ENCODE assay signal across 22 cellular contexts in genomic region chr20:63742381-63743024, GRCh38. TPM values are rescaled to one million over a fixed set of nuclear protein-coding genes. Genes with fewer than 3 reads are reported as not detected.
A peak's percentile ranks its signal among the peaks of the same experiment; 100 is the strongest.
DNase-seq lines count a peak whose midpoint lies in the region; ATAC-seq and TF ChIP-seq lines count a peak whose summit lies in the region.
"Had no signal": no experiment of that assay in that cellular context is flagged by ENCODE, and none has a peak within 500 bp of the region (broad histone marks: within the 10 kb centered on the region; RNA-seq: fewer than 3 reads in every experiment).

No MANE protein-coding gene starts in this region.

- WGBS in endodermal cell (ENCODE audit: insufficient coverage in 1 of 2, insufficient read length in 1 of 2), 2 experiments: 93 to 94% methylated on average over 19 to 37 of the region's 37 CpGs

- H3K27ac ChIP-seq in HCT116 (ENCODE audit: low read depth, low read length): peak overlapping the region; percentile 96; the same call in 1 of the 2 replicates
- no peak overlapping the region for H3K27ac ChIP-seq in endodermal cell (ENCODE audit: low read depth, low read length)
- H3K27ac ChIP-seq: parathyroid adenoma had no signal

- no peak overlapping the region for H3K4me3 Mint-ChIP-seq in endodermal cell
- no peak overlapping the region for H3K4me3 Mint-ChIP-seq in stimulated activated effector memory CD8-positive, alpha-beta T cell treated with anti-CD3 and anti-CD28 coated beads, Interleukin-12 subunit alpha, Interleukin-12 subunit beta, amount 100 ng/mL, for 72 hours

- no peak overlapping the region for H3K27ac Mint-ChIP-seq in endodermal cell
- H3K27ac Mint-ChIP-seq in stimulated activated effector memory CD8-positive, alpha-beta T cell treated with anti-CD3 and anti-CD28 coated beads, Interleukin-12 subunit alpha, Interleukin-12 subunit beta, amount 100 ng/mL, for 72 hours: no peak overlapping the region
- H3K27ac Mint-ChIP-seq: activated CD4-positive, alpha-beta T cell treated with anti-CD3 and anti-CD28 coated beads, Interleukin-2, amount 10 ng/mL, durations not matched to agents 24 days and 14 days; naive B cell had no signal

- DNase-seq in HCT116 (ENCODE audit: low read depth, low spot score) (no peak), endodermal cell (peak; percentile 45), sciatic nerve (ENCODE audit: low spot score) (peak; percentile 66)
- no peak for DNase-seq in stimulated activated effector memory CD8-positive, alpha-beta T cell treated with anti-CD3 and anti-CD28 coated beads, Interleukin-12 subunit alpha, Interleukin-12 subunit beta, amount 100 ng/mL, for 72 hours (ENCODE audit: low spot score in 2 of 2)
- DNase-seq: activated CD4-positive, alpha-beta T cell treated with anti-CD3 and anti-CD28 coated beads, Interleukin-2, amount 10 ng/mL, durations not matched to agents 24 days and 14 days; amniotic stem cell; Caco-2; central memory CD4-positive, alpha-beta T cell; effector CD4-positive, alpha-beta T cell; esophagus squamous epithelium; KG1; MV-4-11; naive B cell; NCI-H1930; NCI-H446; NK-92 treated with Interleukin-12 subunit alpha and Interleukin-12 subunit beta, amount 100 ng/mL, for 24 hours; small intestine; stimulated activated CD4-positive, alpha-beta T cell treated with anti-CD3 and anti-CD28 coated beads, Interleukin-4, amount 100 ng/mL, for 4 hours; uterus had no signal

- H3K27me3 Mint-ChIP-seq in endodermal cell (ENCODE audit: insufficient read depth): no peaks in the 10 kb centered on the region
- H3K27me3 Mint-ChIP-seq: activated CD4-positive, alpha-beta T cell treated with anti-CD3 and anti-CD28 coated beads, Interleukin-2, amount 10 ng/mL, durations not matched to agents 24 days and 14 days; naive B cell had no signal

- H3K36me3 ChIP-seq in HCT116 (ENCODE audit: control insufficient read depth in 1 of 2, insufficient read depth in 2 of 2, low read length in 2 of 2): peaks cover 3 to 23% of the 10 kb centered on the region in 2 experiments; a peak in 2 of 4 replicates
- H3K36me3 ChIP-seq in endodermal cell (ENCODE audit: control insufficient read depth, insufficient read depth, low read length): peaks cover 29% of the 10 kb centered on the region
- H3K36me3 ChIP-seq: uterus had no signal

- H3K4me1 ChIP-seq in HCT116 (ENCODE audit: control insufficient read depth in 1 of 2, insufficient read depth in 2 of 2, low read length in 2 of 2) (peaks cover 10 to 28% of the 10 kb centered on the region in 2 experiments; a peak in 3 of 4 replicates), endodermal cell (ENCODE audit: control insufficient read depth, insufficient read depth, low read length) (peaks cover 8% of the 10 kb centered on the region)

- no peak for TF ChIP-seq CTCF in HCT116 (IDR thresholded peaks at IDR 0.05 in 2 of 3, conservative IDR thresholded peaks at IDR 0.05 in 1 of 3; ENCODE audit: borderline replicate concordance in 1 of 3, insufficient read depth in 1 of 3, low read depth in 2 of 3, low read length in 2 of 3)
- no peak for TF ChIP-seq CTCF in endodermal cell (conservative IDR thresholded peaks at IDR 0.05)

- no peak overlapping the region for H3K4me3 ChIP-seq in HCT116 (replicated peaks in 1 of 2; ENCODE audit: low read depth in 1 of 2, low read length in 2 of 2)
- H3K4me3 ChIP-seq in endodermal cell (ENCODE audit: low read length): no peak overlapping the region
- H3K4me3 ChIP-seq: uterus had no signal

- H3K9me3 ChIP-seq in HCT116 (ENCODE audit: control insufficient read depth in 1 of 2, insufficient read depth in 1 of 2, low read depth in 1 of 2, low read length in 2 of 2) (no peaks in the 10 kb centered on the region), endodermal cell (ENCODE audit: control insufficient read depth, low read length) (no peaks in the 10 kb centered on the region)
- H3K9me3 ChIP-seq: Caco-2, esophagus squamous epithelium, heart left ventricle, uterus had no signal

- H3K79me2 ChIP-seq in HCT116 (ENCODE audit: insufficient read depth, low read length): peaks cover 18% of the 10 kb centered on the region
- H3K79me2 ChIP-seq: parathyroid adenoma had no signal

- no peaks in the 10 kb centered on the region for H3K4me1 Mint-ChIP-seq in endodermal cell
- H3K4me1 Mint-ChIP-seq in stimulated activated effector memory CD8-positive, alpha-beta T cell treated with anti-CD3 and anti-CD28 coated beads, Interleukin-12 subunit alpha, Interleukin-12 subunit beta, amount 100 ng/mL, for 72 hours: no peaks in the 10 kb centered on the region

- BruUV-seq in HCT116 (replicated peaks; lab: Mats Ljungman, UMichigan): no TSS peak

- no peak overlapping the region for H3K4me2 ChIP-seq in HCT116 (ENCODE audit: low read length)

- H4K20me1 ChIP-seq in HCT116 (ENCODE audit: insufficient read depth): no peaks in the 10 kb centered on the region

- POLR2A ChIA-PET in HCT116 (lab: Charles Lee): no interaction called here

- H3K27me3 ChIP-seq in HCT116 (ENCODE audit: insufficient read depth, low read length): no peaks in the 10 kb centered on the region
- H3K27me3 ChIP-seq in endodermal cell (ENCODE audit: control insufficient read depth, insufficient read depth, low read length, poor library complexity, severe bottlenecking): no peaks in the 10 kb centered on the region
- H3K27me3 ChIP-seq: esophagus squamous epithelium, heart left ventricle, uterus had no signal

- no peak for ATAC-seq in HCT116
- no peak for ATAC-seq in sciatic nerve
- no peak for ATAC-seq in GM21619 (IDR thresholded peaks at IDR 0.05; ENCODE audit: unreplicated experiment)
- ATAC-seq in stimulated activated effector memory CD8-positive, alpha-beta T cell treated with anti-CD3 and anti-CD28 coated beads, Interleukin-12 subunit alpha, Interleukin-12 subunit beta, amount 100 ng/mL, for 72 hours: no peak
- ATAC-seq: heart left ventricle had no signal

- peaks cover 14% of the 10 kb centered on the region for H3K36me3 Mint-ChIP-seq in endodermal cell (ENCODE audit: low read depth)
- peaks cover 17% of the 10 kb centered on the region for H3K36me3 Mint-ChIP-seq in stimulated activated effector memory CD8-positive, alpha-beta T cell treated with anti-CD3 and anti-CD28 coated beads, Interleukin-12 subunit alpha, Interleukin-12 subunit beta, amount 100 ng/mL, for 72 hours
- H3K36me3 Mint-ChIP-seq: naive B cell had no signal

- RAD21 ChIA-PET in HCT116 (lab: Charles Lee; ENCODE audit: low non-redundant PET in 1 of 2, low total read pairs in 2 of 2, uncharacterized antibody in 2 of 2, unreplicated experiment in 2 of 2): no interaction called here

- intact Hi-C loops in HCT116 (cut with micrococcal nuclease): no loop called here
- intact Hi-C loops in sciatic nerve (cut with DNase I): loop anchor here (10.0 kb wide), 1 partner anchor 78 kb away; no protein-coding TSS in a partner anchor

- no peak overlapping the region for H2AFZ ChIP-seq in HCT116 (ENCODE audit: low read depth, low read length, poor library complexity, severe bottlenecking)
- H2AFZ ChIP-seq: parathyroid adenoma had no signal

- CTCF ChIA-PET in HCT116 (lab: Charles Lee): no interaction called here

- no peaks in the 10 kb centered on the region for H3K9me3 Mint-ChIP-seq in endodermal cell
- no peaks in the 10 kb centered on the region for H3K9me3 Mint-ChIP-seq in stimulated activated effector memory CD8-positive, alpha-beta T cell treated with anti-CD3 and anti-CD28 coated beads, Interleukin-12 subunit alpha, Interleukin-12 subunit beta, amount 100 ng/mL, for 72 hours
- H3K9me3 Mint-ChIP-seq: activated CD4-positive, alpha-beta T cell treated with anti-CD3 and anti-CD28 coated beads, Interleukin-2, amount 10 ng/mL, durations not matched to agents 24 days and 14 days; naive B cell had no signal

- no peak for TF ChIP-seq POLR2A in HCT116 (IDR thresholded peaks at IDR 0.05; ENCODE audit: borderline replicate concordance, extremely low read depth, insufficient read depth, insufficient read length)

- no peak for TF ChIP-seq RAD21 in HCT116 (IDR thresholded peaks at IDR 0.05; ENCODE audit: low read depth)

- H3K9me2 ChIP-seq in HCT116 (ENCODE audit: insufficient read depth): no peaks in the 10 kb centered on the region

- no peak overlapping the region for H3K9ac ChIP-seq in HCT116 (ENCODE audit: low read length)
- H3K9ac ChIP-seq in endodermal cell (ENCODE audit: extremely low read depth, low read length, poor library complexity, severe bottlenecking): no peak overlapping the region
- H3K9ac ChIP-seq: parathyroid adenoma had no signal

TF ChIP-seq in HCT116, 20 proteins besides CTCF, POLR2A, EP300 and RAD21 (continues in another document):
- TF ChIP-seq ELF1 (IDR thresholded peaks at IDR 0.05; ENCODE audit: borderline replicate concordance, low read depth): no peak
- TF ChIP-seq YY1 (IDR thresholded peaks at IDR 0.05; ENCODE audit: extremely low read depth, insufficient replicate concordance, low read depth, low read length): no peak
- TF ChIP-seq CBX3 (IDR thresholded peaks at IDR 0.05; ENCODE audit: low read depth): no peak
- no peak for TF ChIP-seq SP1 (IDR thresholded peaks at IDR 0.05; ENCODE audit: low read depth)
- TF ChIP-seq JUND (IDR thresholded peaks at IDR 0.05): no peak
- TF ChIP-seq EZH2 (IDR thresholded peaks at IDR 0.05): no peak
- TF ChIP-seq POLR2AphosphoS5 (IDR thresholded peaks at IDR 0.05; ENCODE audit: low read depth, low read length): no peak
- no peak for TF ChIP-seq FOSL1 (IDR thresholded peaks at IDR 0.05; ENCODE audit: low read depth)

RNA-seq across cellular contexts. Expression of gene SLC2A4RG, which starts 2.9 kb away (rescaled TPM):
- total RNA-seq in HCT116 (2021; ENCODE audit: unreplicated experiment) (121 TPM), endodermal cell (100 to 1,000 TPM in 1 of 2 donors, 10 to 100 TPM in 1; 69.3 to 108 TPM), sciatic nerve (73.0 TPM)
- polyA plus RNA-seq in HCT116 (2012): 69.7 and 77.1 TPM in 2 replicates
- 89.4 TPM for polyA plus RNA-seq in endodermal cell (2013, experiment 1 of 2)
- polyA plus RNA-seq in endodermal cell (2013, experiment 2 of 2): 77.8 TPM

RNA-seq across cellular contexts. Expression of gene LIME1, which starts 6.0 kb away (rescaled TPM):
- total RNA-seq in HCT116 (2021; ENCODE audit: unreplicated experiment) (27.4 TPM), endodermal cell (10 to 100 TPM in 1 of 2 donors, 1 to 10 TPM in 1; 7.6 to 10.1 TPM), sciatic nerve (8.1 TPM)
- polyA plus RNA-seq in HCT116 (2012): 20.3 and 24.1 TPM in 2 replicates
- polyA plus RNA-seq in endodermal cell (2013, experiment 1 of 2): 10.0 TPM
- polyA plus RNA-seq in endodermal cell (2013, experiment 2 of 2): 9.6 TPM

RNA-seq across cellular contexts. Expression of gene ZGPAT, which starts 34.7 kb away (rescaled TPM):
- total RNA-seq in HCT116 (2021; ENCODE audit: unreplicated experiment): 30.6 TPM
- polyA plus RNA-seq in HCT116 (2012): 18.5 and 21.0 TPM in 2 replicates
- 10 to 100 TPM; 28.8 to 29.5 TPM for total RNA-seq in endodermal cell
- 20.8 TPM for polyA plus RNA-seq in endodermal cell (2013, experiment 1 of 2)
- polyA plus RNA-seq in endodermal cell (2013, experiment 2 of 2): 22.4 TPM
- 23.8 TPM for total RNA-seq in sciatic nerve

RNA-seq across cellular contexts. Expression of gene ARFRP1, which starts 34.7 kb away (rescaled TPM):
- total RNA-seq in HCT116 (2021; ENCODE audit: unreplicated experiment): 53.7 TPM
- polyA plus RNA-seq in HCT116 (2012): 36.3 and 39.8 TPM in 2 replicates
- total RNA-seq in endodermal cell: 10 to 100 TPM; 41.6 to 46.2 TPM
- polyA plus RNA-seq in endodermal cell (2013, experiment 1 of 2): 17.2 TPM
- 13.7 TPM for polyA plus RNA-seq in endodermal cell (2013, experiment 2 of 2)
- 49.1 TPM for total RNA-seq in sciatic nerve

RNA-seq across cellular contexts. Expression of gene TNFRSF6B, which starts 46.1 kb away (rescaled TPM):
- total RNA-seq in HCT116 (2021; ENCODE audit: unreplicated experiment) (147 TPM), endodermal cell (not detected), sciatic nerve (6.1 TPM)
- 342 and 380 TPM in 2 replicates for polyA plus RNA-seq in HCT116 (2012)
- polyA plus RNA-seq in endodermal cell (2013, experiment 1 of 2): 2.0 TPM
- 1.1 TPM for polyA plus RNA-seq in endodermal cell (2013, experiment 2 of 2)
- total RNA-seq: activated CD4-positive, alpha-beta T cell treated with anti-CD3 and anti-CD28 coated beads, Interleukin-2, amount 10 ng/mL, durations not matched to agents 24 days and 14 days; Caco-2 had no signal

Comparison
In these comparisons a context has a peak if more than half of its experiments do, and no peak if none do; other contexts are left out.
1. DNase-seq: peak in endodermal cell (single experiment) and sciatic nerve (single experiment); none in HCT116 (single experiment) and stimulated activated effector memory CD8-positive, alpha-beta T cell treated with anti-CD3 and anti-CD28 coated beads, Interleukin-12 subunit alpha, Interleukin-12 subunit beta, amount 100 ng/mL, for 72 hours (0 of 2).